Comparison of ENCODE assay signal across 2 cellular contexts in genomic region chr1:24696033-24696755, GRCh38.
TF ChIP-seq lines count a peak whose summit lies in the region.

No MANE protein-coding gene starts in this region.

TF ChIP-seq in GM12891, 5 proteins besides CTCF, POLR2A, EP300 and RAD21:
- TF ChIP-seq POLR2AphosphoS5 (IDR thresholded peaks at IDR 0.05; ENCODE audit: low read depth, low read length) = no peak
- TF ChIP-seq SPI1 (IDR thresholded peaks at IDR 0.05; ENCODE audit: low read depth, low read length) = no peak
- no peak for TF ChIP-seq TAF1 (IDR thresholded peaks at IDR 0.05; ENCODE audit: low read depth, low read length)
- TF ChIP-seq POU2F2 (IDR thresholded peaks at IDR 0.05; ENCODE audit: low read depth, low read length) = no peak
- no peak for TF ChIP-seq PAX5 (IDR thresholded peaks at IDR 0.05; ENCODE audit: insufficient read depth, low read length, severe bottlenecking)

TF ChIP-seq in HepG2, 621 proteins besides CTCF, POLR2A, EP300 and RAD21:
- TF ChIP-seq BHLHE40 (IDR thresholded peaks at IDR 0.05; ENCODE audit: low read length) (no peak), MAX (IDR thresholded peaks at IDR 0.05) (no peak), ETS1 (CRISPR knock-in tag; IDR thresholded peaks at IDR 0.05) (no peak), ZBTB8A (CRISPR knock-in tag; IDR thresholded peaks at IDR 0.05; ENCODE audit: borderline replicate concordance, low read depth) (no peak), AKNA (CRISPR knock-in tag; IDR thresholded peaks at IDR 0.05; ENCODE audit: borderline replicate concordance) (no peak), ZNF296 (CRISPR knock-in tag; conservative IDR thresholded peaks at IDR 0.05) (no peak), ZBTB7B (CRISPR knock-in tag; IDR thresholded peaks at IDR 0.05) (no peak), ZNF781 (CRISPR knock-in tag; IDR thresholded peaks at IDR 0.05; ENCODE audit: borderline replicate concordance, not compliant biosample characterization) (no peak), TCF12 (IDR thresholded peaks at IDR 0.05) (no peak), TCF12 (CRISPR knock-in tag; IDR thresholded peaks at IDR 0.05) (no peak), TAF15 (IDR thresholded peaks at IDR 0.05; ENCODE audit: low read depth, low read length, poor library complexity, severe bottlenecking) (no peak), ARID2 (CRISPR knock-in tag; IDR thresholded peaks at IDR 0.05; ENCODE audit: borderline replicate concordance) (no peak), HOXA7 (CRISPR knock-in tag; IDR thresholded peaks at IDR 0.05) (no peak), GABPB1 (CRISPR knock-in tag; IDR thresholded peaks at IDR 0.05) (no peak), ZNF44 (CRISPR knock-in tag; IDR thresholded peaks at IDR 0.05) (no peak), ZSCAN5A (CRISPR knock-in tag; IDR thresholded peaks at IDR 0.05; ENCODE audit: borderline replicate concordance) (no peak), ZFP37 (CRISPR knock-in tag; IDR thresholded peaks at IDR 0.05; ENCODE audit: borderline replicate concordance) (no peak), ARID5B (CRISPR knock-in tag; IDR thresholded peaks at IDR 0.05) (no peak), ZFP36L2 (CRISPR knock-in tag; IDR thresholded peaks at IDR 0.05) (no peak), THRA (CRISPR knock-in tag; IDR thresholded peaks at IDR 0.05; ENCODE audit: borderline replicate concordance) (no peak), ARNT (IDR thresholded peaks at IDR 0.05) (no peak)
